8 cellular contexts compared by ENCODE assay signal in genomic region chr2:190996338-190996946, GRCh38. TPM values are rescaled to one million over a fixed set of nuclear protein-coding genes. Genes with fewer than 3 reads are reported as not detected.
A peak's percentile ranks its signal among the peaks of the same experiment; 100 is the strongest.
DNase-seq lines count a peak whose midpoint lies in the region; ATAC-seq and TF ChIP-seq lines count a peak whose summit lies in the region.

No MANE protein-coding gene starts in this region.

- H3K4me3 Mint-ChIP-seq in activated T-cell treated with anti-CD3 and anti-CD28 coated beads, Interleukin-2, amount 50 U/mL, for 72 hours: no peak overlapping the region

- H3K27ac Mint-ChIP-seq in activated T-cell treated with anti-CD3 and anti-CD28 coated beads, Interleukin-2, amount 50 U/mL, for 72 hours: peak overlapping the region; percentile 86

- H3K4me1 ChIP-seq in aorta (ENCODE audit: control insufficient read depth in 1 of 2, insufficient read depth in 2 of 2, low read length in 2 of 2): no peaks in the 10 kb centered on the region

- no peak for ATAC-seq in activated T-cell treated with anti-CD3 and anti-CD28 coated beads, Interleukin-2, amount 50 U/mL, for 72 hours (replicated peaks in 1 of 2)
- ATAC-seq in aorta (ENCODE audit: low FRiP score): no peak

- TF ChIP-seq CTCF in VCaP (conservative IDR thresholded peaks at IDR 0.05) (peak; percentile 80), retinal pigment epithelial cell (conservative IDR thresholded peaks at IDR 0.05; ENCODE audit: low read depth, low read length) (peak; percentile 89)

- peaks cover 61% of the 10 kb centered on the region for H3K4me1 Mint-ChIP-seq in activated T-cell treated with anti-CD3 and anti-CD28 coated beads, Interleukin-2, amount 50 U/mL, for 72 hours (ENCODE audit: low read depth)

- intact Hi-C loops in aorta (cut with DNase I): no loop called here

- H3K9me3 Mint-ChIP-seq in activated T-cell treated with anti-CD3 and anti-CD28 coated beads, Interleukin-2, amount 50 U/mL, for 72 hours: peaks cover 11 to 15% of the 10 kb centered on the region in 2 donors

- H3K27me3 Mint-ChIP-seq in activated T-cell treated with anti-CD3 and anti-CD28 coated beads, Interleukin-2, amount 50 U/mL, for 72 hours (ENCODE audit: low read depth): no peaks in the 10 kb centered on the region

- no peak for DNase-seq in activated T-cell treated with anti-CD3 and anti-CD28 coated beads, Interleukin-2, amount 50 U/mL, for 72 hours
- DNase-seq in activated T-cell treated with anti-CD3 and anti-CD28 coated beads for 4 hours (no peak), HT-29 (ENCODE audit: low spot score) (peak; percentile 67), fibroblast of peridontal ligament (ENCODE audit: extremely low read depth) (peak; percentile 33), retinal pigment epithelial cell (ENCODE audit: low read depth) (no peak), midbrain (lab: John Stamatoyannopoulos, UW) (no peak), aorta (no peak)

- H3K4me3 ChIP-seq in retinal pigment epithelial cell (ENCODE audit: low read length) (no peak overlapping the region), aorta (ENCODE audit: low read length in 2 of 2) (no peak overlapping the region)

- peaks cover 2 to 7% of the 10 kb centered on the region in 2 donors for H3K36me3 ChIP-seq in aorta (ENCODE audit: control insufficient read depth in 1 of 2, insufficient read depth in 2 of 2, low read length in 1 of 2)

- no peaks in the 10 kb centered on the region for H3K9me3 ChIP-seq in aorta (ENCODE audit: control insufficient read depth, low read length)

- 85 to 86% methylated on average over 5 of the region's 5 CpGs for WGBS in aorta, 2 donors

- no peaks in the 10 kb centered on the region for H3K27me3 ChIP-seq in aorta (ENCODE audit: control insufficient read depth in 1 of 2, insufficient read depth in 2 of 2, low read length in 1 of 2)

- H3K36me3 Mint-ChIP-seq in activated T-cell treated with anti-CD3 and anti-CD28 coated beads, Interleukin-2, amount 50 U/mL, for 72 hours (ENCODE audit: insufficient read depth in 2 of 2): peaks cover 50 to 82% of the 10 kb centered on the region in 2 donors

- H3K27ac ChIP-seq in VCaP (no peak overlapping the region), aorta (ENCODE audit: low read depth in 1 of 2, low read length in 2 of 2) (no peak overlapping the region)

RNA-seq across cellular contexts. Expression of gene STAT1, which starts 17.5 kb away (rescaled TPM):
- 100 to 1,000 TPM; 441 to 563 TPM for total RNA-seq in activated T-cell treated with anti-CD3 and anti-CD28 coated beads, Interleukin-2, amount 50 U/mL, for 72 hours
- total RNA-seq in HT-29 (2014; rRNA removed; shearing (Covaris generic)): 44.0 and 52.8 TPM in 2 replicates
- total RNA-seq in aorta: 10 to 100 TPM; 69.1 to 70.7 TPM
- 10 to 100 TPM; 30.1 to 42.4 TPM for polyA plus RNA-seq in aorta

Comparison
In these comparisons a context has a peak if more than half of its experiments do, and no peak if none do; other contexts are left out.
1. DNase-seq: peak in HT-29 (single experiment) and fibroblast of peridontal ligament (single experiment); none in activated T-cell treated with anti-CD3 and anti-CD28 coated beads, Interleukin-2, amount 50 U/mL, for 72 hours (0 of 2), activated T-cell treated with anti-CD3 and anti-CD28 coated beads for 4 hours (single experiment), retinal pigment epithelial cell (single experiment), midbrain (single experiment) and aorta (0 of 2).